ENCODE assay signal across 37 cellular contexts in genomic region chrX:49249616-49250015, GRCh38. TPM values are rescaled to one million over a fixed set of nuclear protein-coding genes. Genes with fewer than 3 reads are reported as not detected.
"Had no signal": no experiment of that assay in that cellular context is flagged by ENCODE, and none has a peak within 500 bp of the region (broad histone marks: within the 10 kb centered on the region; RNA-seq: fewer than 3 reads in every experiment).

No MANE protein-coding gene starts in this region.

- H3K9me3 Mint-ChIP-seq: activated B cell treated with CpG ODN at 0.5 μM for 24 hours; activated T-cell treated with anti-CD3 and anti-CD28 coated beads, Interleukin-2, amount 50 U/mL, for 24 hours; activated T-cell treated with anti-CD3 and anti-CD28 coated beads, Interleukin-2, amount 50 U/mL, for 72 hours; central memory CD8-positive, alpha-beta T cell; dendritic cell treated with granulocyte-macrophage colony-stimulating factor and Interleukin-4, amounts not matched to agents 40 ng/mL and 50 ng/mL, for 4 days; T-helper 2 cell treated with Interferon-gamma antibody and Interleukin-4, amounts not matched to agents 5 μg/mL and 100 μg/mL, for 36 hours had no signal

- DNase-seq: activated B cell treated with CpG ODN at 0.5 μM for 24 hours; activated CD4-positive, alpha-beta T cell treated with anti-CD3 and anti-CD28 coated beads for 1 hour; activated CD4-positive, alpha-beta T cell treated with anti-CD3 and anti-CD28 coated beads for 4 hours; activated CD4-positive, alpha-beta T cell treated with anti-CD3 and anti-CD28 coated beads, Interleukin-2, amount 50 U/mL, for 1 hour; activated CD4-positive, alpha-beta T cell treated with anti-CD3 and anti-CD28 coated beads, Interleukin-2, amount 50 U/mL, for 48 hours; activated CD8-positive, alpha-beta memory T cell treated with anti-CD3 and anti-CD28 coated beads, Interleukin-2, amount 50 U/mL, for 48 hours; activated effector memory CD4-positive, alpha-beta T cell treated with Interleukin-2 at 50 U/mL for 16 hours; activated gamma-delta T cell treated with Interleukin-2 at 50 U/mL for 16 hours; activated naive CD4-positive, alpha-beta T cell treated with anti-CD3 and anti-CD28 coated beads, Interleukin-2, amount 50 U/mL, for 16 hours; activated naive CD4-positive, alpha-beta T cell treated with Interleukin-2 at 50 U/mL for 16 hours; activated T-cell treated with anti-CD3 and anti-CD28 coated beads for 4 hours; activated T-cell treated with anti-CD3 and anti-CD28 coated beads, Interleukin-2, amount 50 U/mL, for 24 hours; activated T-cell treated with anti-CD3 and anti-CD28 coated beads, Interleukin-2, amount 50 U/mL, for 72 hours; amniotic stem cell; anterior cingulate cortex; brain microvascular endothelial cell; dorsolateral prefrontal cortex; effector memory CD4-positive, alpha-beta T cell; endodermal cell; foreskin fibroblast; glutamatergic neuron; heart left ventricle; T-helper 1 cell; T-helper 17 cell; T1000; WERI-Rb-1 had no signal

- H3K4me1 ChIP-seq: heart left ventricle had no signal

- H3K9me3 ChIP-seq: heart left ventricle had no signal

- H3K27me3 Mint-ChIP-seq: activated B cell treated with CpG ODN at 0.5 μM for 24 hours; activated naive CD8-positive, alpha-beta T cell; central memory CD8-positive, alpha-beta T cell; dendritic cell treated with granulocyte-macrophage colony-stimulating factor and Interleukin-4, amounts not matched to agents 40 ng/mL and 50 ng/mL, for 4 days; T-helper 17 cell had no signal

- ATAC-seq: activated T-cell treated with anti-CD3 and anti-CD28 coated beads, Interleukin-2, amount 50 U/mL, for 72 hours; esophagus mucosa; heart left ventricle; T-helper 17 cell had no signal

- H3K27me3 ChIP-seq: brain microvascular endothelial cell, heart left ventricle had no signal

- H3K36me3 ChIP-seq: brain microvascular endothelial cell, WERI-Rb-1 had no signal

- H3K27ac Mint-ChIP-seq: activated B cell treated with CpG ODN at 0.5 μM for 24 hours; activated naive CD8-positive, alpha-beta T cell; activated T-cell treated with anti-CD3 and anti-CD28 coated beads, Interleukin-2, amount 50 U/mL, for 24 hours; activated T-cell treated with anti-CD3 and anti-CD28 coated beads, Interleukin-2, amount 50 U/mL, for 72 hours; dendritic cell treated with granulocyte-macrophage colony-stimulating factor and Interleukin-4, amounts not matched to agents 40 ng/mL and 50 ng/mL, for 4 days; endodermal cell; T-helper 17 cell; T-helper 2 cell treated with Interferon-gamma antibody and Interleukin-4, amounts not matched to agents 5 μg/mL and 100 μg/mL, for 36 hours had no signal

- H3K36me3 Mint-ChIP-seq: activated naive CD8-positive, alpha-beta T cell had no signal

- FAIRE-seq: astrocyte, bronchial epithelial cell, frontal cortex had no signal

- H3K27ac ChIP-seq: brain microvascular endothelial cell, coronary artery, dorsolateral prefrontal cortex, heart left ventricle, WERI-Rb-1 had no signal

- H3K4me3 Mint-ChIP-seq: activated B cell treated with CpG ODN at 0.5 μM for 24 hours; activated naive CD8-positive, alpha-beta T cell; activated T-cell treated with anti-CD3 and anti-CD28 coated beads, Interleukin-2, amount 50 U/mL, for 24 hours; activated T-cell treated with anti-CD3 and anti-CD28 coated beads, Interleukin-2, amount 50 U/mL, for 72 hours; central memory CD8-positive, alpha-beta T cell; dendritic cell treated with granulocyte-macrophage colony-stimulating factor and Interleukin-4, amounts not matched to agents 40 ng/mL and 50 ng/mL, for 4 days; endodermal cell; T-helper 17 cell; T-helper 2 cell treated with Interferon-gamma antibody and Interleukin-4, amounts not matched to agents 5 μg/mL and 100 μg/mL, for 36 hours had no signal

- H3K4me1 Mint-ChIP-seq: endodermal cell had no signal

- H3K4me3 ChIP-seq: coronary artery, dorsolateral prefrontal cortex, heart left ventricle had no signal

RNA-seq across cellular contexts. Expression of gene FOXP3, which starts 14.9 kb away (rescaled TPM):
- total RNA-seq: bronchial epithelial cell, cerebellum, epithelial cell of proximal tubule, frontal cortex had no signal

RNA-seq across cellular contexts. Expression of gene CACNA1F, which starts 16.5 kb away (rescaled TPM):
- total RNA-seq: astrocyte had no signal
